ENCODE assay signal across 8 cellular contexts in the genomic region with DNA sequence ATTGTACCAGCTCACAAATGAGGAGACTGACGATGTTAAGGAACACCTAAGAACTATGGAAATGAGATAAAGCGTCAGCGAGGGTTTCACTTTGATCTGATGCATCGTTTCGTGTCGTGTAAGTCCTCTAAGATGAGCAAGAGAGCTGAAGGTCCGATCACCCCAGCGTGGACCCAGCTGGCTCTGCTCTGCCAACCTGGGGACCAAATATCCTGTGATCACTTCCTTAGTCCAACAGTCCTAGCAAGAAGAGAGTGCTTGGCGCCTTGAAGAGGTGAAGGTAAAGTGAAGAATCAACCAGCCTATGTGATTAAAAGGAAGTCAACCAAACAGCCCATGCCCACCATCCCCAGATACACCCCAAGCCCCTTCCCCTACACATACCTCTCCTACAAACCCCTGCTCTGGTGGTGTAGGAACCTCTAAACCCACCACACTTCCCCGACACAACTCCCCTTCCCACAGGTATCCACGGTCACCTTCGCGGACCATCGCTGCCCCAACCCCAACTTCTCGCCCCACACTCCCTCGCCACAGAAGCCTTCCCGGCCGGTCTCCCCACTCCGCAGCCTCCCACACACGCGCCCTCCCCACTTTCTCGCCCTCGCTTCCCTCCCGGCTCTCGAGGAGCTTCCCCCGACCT. TPM values are rescaled to one million over a fixed set of nuclear protein-coding genes. Genes with fewer than 3 reads are reported as not detected.
DNase-seq lines count a peak whose midpoint lies in the region; ATAC-seq and TF ChIP-seq lines count a peak whose summit lies in the region.

No MANE protein-coding gene starts in this region.

- H3K4me2 ChIP-seq in H9 (ENCODE audit: insufficient read depth, insufficient read length, low read length) (peak overlapping the region; percentile 98), SK-N-SH (peak overlapping the region; percentile 87)

- H3K27me3 ChIP-seq in Caco-2 (replicated peaks; ENCODE audit: control insufficient read depth, insufficient read depth, low read length) (no peaks in the 10 kb centered on the region), H9 (ENCODE audit: insufficient read depth, low read length) (no peaks in the 10 kb centered on the region), SK-N-SH (ENCODE audit: insufficient read depth) (no peaks in the 10 kb centered on the region)

- H2AFZ ChIP-seq in H9 (ENCODE audit: low read length) = no peak overlapping the region
- H2AFZ ChIP-seq in SK-N-SH (ENCODE audit: low read depth) = 0 out of 2 replicates have a peak overlapping the region, but pooled peaks have one; percentile 78

- H3K27me3 Mint-ChIP-seq in Caco-2 (ENCODE audit: insufficient read depth, unreplicated experiment) (peaks cover 2% of the 10 kb centered on the region), H9 (ENCODE audit: low read depth) (peaks cover 2% of the 10 kb centered on the region; the same call in 1 of the 2 replicates)
- H3K27me3 Mint-ChIP-seq in stimulated activated naive B cell treated with anti-CD40 and anti-IgM and Interleukin-4, amounts not matched to agents 10 μg/mL and 1 μg/mL and 100 μg/mL, for 72 hours = no peaks in the 10 kb centered on the region

- peaks cover 14% of the 10 kb centered on the region for H3K4me1 ChIP-seq in Caco-2
- no peaks in the 10 kb centered on the region for H3K4me1 ChIP-seq in H9 (ENCODE audit: insufficient read depth, low read length)
- peaks cover 10 to 11% of the 10 kb centered on the region in 2 experiments; a peak in 3 of 4 replicates for H3K4me1 ChIP-seq in SK-N-SH (ENCODE audit: control insufficient read depth in 1 of 2, insufficient read depth in 2 of 2, low read depth in 1 of 2, low read length in 1 of 2)

- no peak for TF ChIP-seq EP300 in SK-N-SH (IDR thresholded peaks at IDR 0.05; ENCODE audit: borderline replicate concordance in 1 of 2, low read depth in 1 of 2, low read length in 1 of 2)

- H3K23ac ChIP-seq in H9 (ENCODE audit: insufficient read length, low read depth, low read length) = no peak overlapping the region

- peaks cover 23% of the 10 kb centered on the region for H3K36me3 Mint-ChIP-seq in Caco-2 (ENCODE audit: insufficient read depth, unreplicated experiment)
- H3K36me3 Mint-ChIP-seq in H9 (ENCODE audit: insufficient read depth in 1 of 3, low read depth in 3 of 3) = peaks cover 0 to 8% (median 3%) of the 10 kb centered on the region in 3 experiments; a peak in 2 of 7 replicates
- H3K36me3 Mint-ChIP-seq in stimulated activated naive B cell treated with anti-CD40 and anti-IgM and Interleukin-4, amounts not matched to agents 10 μg/mL and 1 μg/mL and 100 μg/mL, for 72 hours = peaks cover 11 to 17% of the 10 kb centered on the region in 2 donors

- H3K9ac ChIP-seq in H9 (ENCODE audit: extremely low read depth, insufficient read length, low read length) = peak overlapping the region; percentile 89
- H3K9ac ChIP-seq in SK-N-SH = peak overlapping the region; percentile 100

- no peak overlapping the region for H3T11ph ChIP-seq in H9 (ENCODE audit: low read length)

- TF ChIP-seq CTCF in Caco-2 (IDR thresholded peaks at IDR 0.05; ENCODE audit: insufficient read depth in 1 of 2, low read depth in 1 of 2, low read length in 1 of 2, severe bottlenecking in 1 of 2, unreplicated experiment in 1 of 2) (no peak), H9 (conservative IDR thresholded peaks at IDR 0.05) (no peak), SK-N-SH (IDR thresholded peaks at IDR 0.05) (no peak)

- no peak overlapping the region for H2AK5ac ChIP-seq in H9 (ENCODE audit: insufficient read length, low read length)

- no peaks in the 10 kb centered on the region for H3K9me2 ChIP-seq in SK-N-SH

- no CpG with 5 or more reads among the region's 26 CpGs for WGBS in H9 (ENCODE audit: extremely low coverage, insufficient read length, low lambda C conversion rate)
- WGBS in SK-N-SH (ENCODE audit: low lambda C conversion rate) = 2% methylated on average over 26 of the region's 26 CpGs

- intact Hi-C loops in Caco-2 (cut with micrococcal nuclease; ENCODE audit: unreplicated experiment) = loop anchor here (2.0 to 5.0 kb wide), 3 partner anchors 89 to 210 kb away; no protein-coding TSS in a partner anchor

- no peak overlapping the region for H4K8ac ChIP-seq in H9 (replicated peaks; ENCODE audit: insufficient read length, low read depth, low read length)

- H3K27ac Mint-ChIP-seq in Caco-2 (ENCODE audit: unreplicated experiment) = peak overlapping the region; percentile 94
- peak overlapping the region; percentile 93 to 99 (median 94) for H3K27ac Mint-ChIP-seq in H9
- H3K27ac Mint-ChIP-seq in stimulated activated naive B cell treated with anti-CD40 and anti-IgM and Interleukin-4, amounts not matched to agents 10 μg/mL and 1 μg/mL and 100 μg/mL, for 72 hours = peak overlapping the region; percentile 100

- H3K14ac ChIP-seq in H9 (ENCODE audit: insufficient read depth, low read length) = peak overlapping the region; percentile 76

- peak overlapping the region; percentile 32 for H4K91ac ChIP-seq in H9 (ENCODE audit: insufficient read length, low read depth, low read length)

- DNase-seq in Caco-2 (peak in 1 of 2 experiments; percentile 41), H9 (no peak), SK-N-SH (no peak), cerebellar cortex (ENCODE audit: low spot score) (peak; percentile 26), medulla oblongata (ENCODE audit: extremely low spot score) (peak; percentile 27), DMS153 treated with DMSO at 0.1 percent for 48 hours (lab: John Stamatoyannopoulos, UW; ENCODE audit: unreplicated experiment) (no peak)
- peak; percentile 58 for DNase-seq in stimulated activated naive B cell treated with anti-CD40 and anti-IgM and Interleukin-4, amounts not matched to agents 10 μg/mL and 1 μg/mL and 100 μg/mL, for 72 hours

- H4K5ac ChIP-seq in H9 (ENCODE audit: insufficient read length, low read depth, low read length) = no peak overlapping the region

- POLR2A ChIA-PET in Caco-2 (lab: Charles Lee) (interaction anchor here (0.6 to 1.9 kb wide), 9 partner anchors 9 to 355 kb away, joined by 3 to 25 read pairs (median 6); partner anchors contain the start of genes CDC123, DHTKD1 and NUDT5), SK-N-SH (lab: Yijun Ruan, JAX) (interaction anchor here (0.6 to 1.6 kb wide), 4 partner anchors 10 to 57 kb away, joined by 3 to 13 read pairs (median 3); partner anchors contain the start of gene DHTKD1)

- CTCF ChIA-PET in Caco-2 (lab: Charles Lee) (interaction anchor here (1.4 to 1.9 kb wide), 5 partner anchors 8 to 138 kb away, joined by 4 to 7 read pairs (median 5); partner anchors contain the start of gene DHTKD1), SK-N-SH (lab: Yijun Ruan, JAX) (interaction anchor here (1.4 to 1.5 kb wide), 2 partner anchors 55 to 88 kb away, joined by 3 to 5 read pairs; no protein-coding TSS in a partner anchor)

- H3K36me3 ChIP-seq in Caco-2 (ENCODE audit: control insufficient read depth, insufficient read depth, low read length) (no peaks in the 10 kb centered on the region), SK-N-SH (replicated peaks in 1 of 2; ENCODE audit: control insufficient read depth in 1 of 2, insufficient read depth in 2 of 2, low read length in 1 of 2) (peaks cover 0 to 2% of the 10 kb centered on the region in 2 experiments)

- TF ChIP-seq RAD21 in SK-N-SH (IDR thresholded peaks at IDR 0.05; ENCODE audit: low read length) = no peak

- H2BK5ac ChIP-seq in H9 (ENCODE audit: insufficient read length, low read length) = no peak overlapping the region

- peaks cover 4% of the 10 kb centered on the region for H3K79me1 ChIP-seq in H9 (ENCODE audit: insufficient read depth, low read depth, low read length, poor library complexity, severe bottlenecking)

- H3K56ac ChIP-seq in H9 (ENCODE audit: insufficient read length, low read depth, low read length) = no peak overlapping the region

- no TSS peak for BruUV-seq in Caco-2 (replicated peaks; lab: Mats Ljungman, UMichigan)

- H3K27ac ChIP-seq in H9 (ENCODE audit: insufficient read length, low read depth, low read length) (no peak overlapping the region), SK-N-SH (ENCODE audit: low read depth in 2 of 2, low read length in 1 of 2) (peak overlapping the region; percentile 98 to 99; a peak in 3 of 4 replicates)

- H3K4me3 Mint-ChIP-seq in Caco-2 (ENCODE audit: unreplicated experiment) (peak overlapping the region; percentile 80), H9 (peak overlapping the region; percentile 91 to 95)
- peak overlapping the region; percentile 85 to 98 for H3K4me3 Mint-ChIP-seq in stimulated activated naive B cell treated with anti-CD40 and anti-IgM and Interleukin-4, amounts not matched to agents 10 μg/mL and 1 μg/mL and 100 μg/mL, for 72 hours

- H3K4me3 ChIP-seq in Caco-2 (ENCODE audit: low read depth, low read length) (peak overlapping the region; percentile 94), SK-N-SH (ENCODE audit: low read depth in 2 of 2, low read length in 1 of 2) (peak overlapping the region; percentile 89 to 95)

- peaks cover 18% of the 10 kb centered on the region for H3K4me1 Mint-ChIP-seq in Caco-2 (ENCODE audit: low read depth, unreplicated experiment)
- peaks cover 18 to 21% of the 10 kb centered on the region in 2 experiments for H3K4me1 Mint-ChIP-seq in H9
- H3K4me1 Mint-ChIP-seq in stimulated activated naive B cell treated with anti-CD40 and anti-IgM and Interleukin-4, amounts not matched to agents 10 μg/mL and 1 μg/mL and 100 μg/mL, for 72 hours = peaks cover 8 to 34% of the 10 kb centered on the region in 2 donors

- no peak overlapping the region for H2BK12ac ChIP-seq in H9 (ENCODE audit: insufficient read length, low read depth, low read length)

- H3K9me3 ChIP-seq in Caco-2 (no peaks in the 10 kb centered on the region), H9 (ENCODE audit: control insufficient read depth, low read depth, low read length) (no peaks in the 10 kb centered on the region), SK-N-SH (no peaks in the 10 kb centered on the region)

- H3F3A ChIP-seq in SK-N-SH (replicated peaks; ENCODE audit: insufficient read depth) = no peaks in the 10 kb centered on the region

- H2BK15ac ChIP-seq in H9 (ENCODE audit: low read depth, low read length) = no peak overlapping the region

- no peak overlapping the region for H3K4ac ChIP-seq in H9 (ENCODE audit: low read depth, low read length)

- peak overlapping the region; percentile 73 for H3K18ac ChIP-seq in H9 (ENCODE audit: insufficient read length, low read depth, low read length)

- peaks cover 6% of the 10 kb centered on the region for H3K23me2 ChIP-seq in H9 (ENCODE audit: insufficient read length, low read depth, low read length, poor library complexity, severe bottlenecking)

- H4K20me1 ChIP-seq in H9 (ENCODE audit: control insufficient read depth, insufficient read depth, insufficient read length) (no peaks in the 10 kb centered on the region), SK-N-SH (ENCODE audit: insufficient read depth) (peaks cover 5% of the 10 kb centered on the region; the same call in 1 of the 2 replicates)

- peaks cover 18% of the 10 kb centered on the region; the same call in 1 of the 2 replicates for H3K79me2 ChIP-seq in H9 (ENCODE audit: insufficient read depth, low read length)
- peaks cover 57% of the 10 kb centered on the region for H3K79me2 ChIP-seq in SK-N-SH (ENCODE audit: insufficient read depth)

- H3K9me3 Mint-ChIP-seq in Caco-2 (ENCODE audit: unreplicated experiment) = no peaks in the 10 kb centered on the region
- peaks cover 0 to 3% of the 10 kb centered on the region in 2 experiments; a peak in 1 of 5 replicates for H3K9me3 Mint-ChIP-seq in H9
- H3K9me3 Mint-ChIP-seq in stimulated activated naive B cell treated with anti-CD40 and anti-IgM and Interleukin-4, amounts not matched to agents 10 μg/mL and 1 μg/mL and 100 μg/mL, for 72 hours = no peaks in the 10 kb centered on the region

- no peak overlapping the region for H2BK20ac ChIP-seq in H9 (ENCODE audit: low read depth, low read length, poor library complexity, severe bottlenecking)

- ATAC-seq in stimulated activated naive B cell treated with anti-CD40 and anti-IgM and Interleukin-4, amounts not matched to agents 10 μg/mL and 1 μg/mL and 100 μg/mL, for 72 hours (replicated peaks) = peak; percentile 36 to 44
- no peak for ATAC-seq in HG02571 (IDR thresholded peaks at IDR 0.05; ENCODE audit: unreplicated experiment)

- H2BK120ac ChIP-seq in H9 (ENCODE audit: low read depth, low read length, poor library complexity, severe bottlenecking) = no peak overlapping the region

RNA-seq across cellular contexts. Expression of gene UPF2, which starts 0.7 kb away (rescaled TPM):
- total RNA-seq in Caco-2 (2022) (40.6 and 40.9 TPM in 2 replicates), H9 (2021) (34.1 and 34.6 TPM in 2 replicates)
- 4.7 and 6.4 TPM in 2 replicates for polyA plus RNA-seq in SK-N-SH (2012; rRNA removed)
- polyA plus RNA-seq in SK-N-SH (2012; cell fraction: cytosol; rRNA removed) = 7.1 and 8.3 TPM in 2 replicates
- polyA plus RNA-seq in SK-N-SH (2012; cell fraction: nucleus; rRNA removed) = 4.2 and 9.2 TPM in 2 replicates

RNA-seq across cellular contexts. Expression of gene DHTKD1, which starts 26.9 kb away (rescaled TPM):
- 57.8 and 61.4 TPM in 2 replicates for total RNA-seq in Caco-2 (2022)
- total RNA-seq in H9 (2021) = 53.2 and 53.5 TPM in 2 replicates
- polyA plus RNA-seq in SK-N-SH (2012; rRNA removed) = 17.7 and 24.2 TPM in 2 replicates
- 21.9 and 22.9 TPM in 2 replicates for polyA plus RNA-seq in SK-N-SH (2012; cell fraction: cytosol; rRNA removed)
- 12.8 and 17.4 TPM in 2 replicates for polyA plus RNA-seq in SK-N-SH (2012; cell fraction: nucleus; rRNA removed)

Comparison
In these comparisons a context has a peak if more than half of its experiments do, and no peak if none do; other contexts are left out.
1. DNase-seq: peak in cerebellar cortex (single experiment), medulla oblongata (single experiment) and stimulated activated naive B cell treated with anti-CD40 and anti-IgM and Interleukin-4, amounts not matched to agents 10 μg/mL and 1 μg/mL and 100 μg/mL, for 72 hours (single experiment); none in H9 (single experiment), SK-N-SH (single experiment) and DMS153 treated with DMSO at 0.1 percent for 48 hours (single experiment).
2. Peak in every context shown above with its lines, with median percentiles within 50 percentile points of each other: H3K27ac Mint-ChIP-seq and H3K4me3 Mint-ChIP-seq.